ENCODE assay signal across 7 cellular contexts in genomic region chr14:20684662-20685456, GRCh38. TPM values are rescaled to one million over a fixed set of nuclear protein-coding genes. Genes with fewer than 3 reads are reported as not detected.
A peak's percentile ranks its signal among the peaks of the same experiment; 100 is the strongest.
DNase-seq lines count a peak whose midpoint lies in the region; ATAC-seq, FAIRE-seq and TF ChIP-seq lines count a peak whose summit lies in the region.

No MANE protein-coding gene starts in this region.

- H3K27ac ChIP-seq in osteoblast (ENCODE audit: low read depth, low read length): peak overlapping the region; percentile 99

- no peaks in the 10 kb centered on the region for H3K36me3 ChIP-seq in osteoblast (ENCODE audit: insufficient read depth, low read length)

- no peak for FAIRE-seq in RCC 7860 (lab: Jason Lieb, UNC)

- H3K27me3 ChIP-seq in osteoblast (ENCODE audit: insufficient read depth, low read length): no peaks in the 10 kb centered on the region

- H3K4me2 ChIP-seq in osteoblast (ENCODE audit: insufficient read depth, low read length): peak overlapping the region; percentile 88

- H3K79me2 ChIP-seq in osteoblast (ENCODE audit: insufficient read depth, low read length): no peaks in the 10 kb centered on the region

- H3K9me3 ChIP-seq in osteoblast (ENCODE audit: low read depth, low read length): no peaks in the 10 kb centered on the region

- peak overlapping the region; percentile 96 for H2AFZ ChIP-seq in osteoblast (ENCODE audit: low read length)

- no peak for ATAC-seq in GM18858 (IDR thresholded peaks at IDR 0.05; ENCODE audit: unreplicated experiment)

- no peak for TF ChIP-seq CTCF in GM12865 (IDR thresholded peaks at IDR 0.05; ENCODE audit: insufficient read depth, low read depth, low read length, missing control alignments)
- TF ChIP-seq CTCF in fibroblast of the aortic adventitia (IDR thresholded peaks at IDR 0.05; ENCODE audit: insufficient read depth, low read length): no peak
- no peak for TF ChIP-seq CTCF in osteoblast (IDR thresholded peaks at IDR 0.05; ENCODE audit: extremely low read depth, low read depth, low read length)

- DNase-seq in GM12865 (ENCODE audit: low read depth) (no peak), RCC 7860 (ENCODE audit: low spot score) (peak; percentile 10), fibroblast of the aortic adventitia (ENCODE audit: low read depth) (peak; percentile 69), osteoblast (ENCODE audit: insufficient read length, low spot score, missing footprints) (peak; percentile 65), NCI-H1048 (lab: John Stamatoyannopoulos, UW) (no peak)
- DNase-seq in effector CD4-positive, alpha-beta T cell: no peak

- H4K20me1 ChIP-seq in osteoblast (ENCODE audit: insufficient read depth, low read length): no peaks in the 10 kb centered on the region

- H3K4me3 ChIP-seq in GM12865 (ENCODE audit: low read depth, low read length): peak overlapping the region; percentile 78
- H3K4me3 ChIP-seq in fibroblast of the aortic adventitia (ENCODE audit: low read depth, low read length): peak overlapping the region; percentile 91
- peak overlapping the region; percentile 97 for H3K4me3 ChIP-seq in osteoblast (ENCODE audit: insufficient read depth, low read length)

- H3K4me1 ChIP-seq in osteoblast (ENCODE audit: insufficient read depth, low read length): peaks cover 27% of the 10 kb centered on the region

RNA-seq across cellular contexts. Expression of gene RNASE4, which starts 0.5 kb away (rescaled TPM):
- total RNA-seq in fibroblast of the aortic adventitia (ENCODE audit: low replicate concordance): 4.8 and 24.1 TPM in 2 replicates
- total RNA-seq in osteoblast: 18.1 and 24.2 TPM in 2 replicates

RNA-seq across cellular contexts. Expression of gene ANG, which starts 3.7 kb away (rescaled TPM):
- 4.8 and 11.4 TPM in 2 replicates for total RNA-seq in fibroblast of the aortic adventitia (ENCODE audit: low replicate concordance)
- total RNA-seq in osteoblast: 7.2 and 8.3 TPM in 2 replicates

RNA-seq across cellular contexts. Expression of gene OR6S1, which starts 43.4 kb away (rescaled TPM):
- total RNA-seq in fibroblast of the aortic adventitia (ENCODE audit: low replicate concordance): not detected in 2 replicates
- total RNA-seq in osteoblast: not detected in 2 replicates

Comparison
In these comparisons a context has a peak if more than half of its experiments do, and no peak if none do; other contexts are left out.
1. DNase-seq: peak in RCC 7860 (single experiment), fibroblast of the aortic adventitia (single experiment) and osteoblast (single experiment); none in GM12865 (single experiment), NCI-H1048 (single experiment) and effector CD4-positive, alpha-beta T cell (single experiment).
2. Peak in every context shown above with its lines, with median percentiles within 50 percentile points of each other: H3K4me3 ChIP-seq.